ENCODE assay signal across 28 cellular contexts in genomic region chr5:124342586-124342985, GRCh38.
DNase-seq lines count a peak whose midpoint lies in the region; ATAC-seq and TF ChIP-seq lines count a peak whose summit lies in the region.
"Had no signal": no experiment of that assay in that cellular context is flagged by ENCODE, and none has a peak within 500 bp of the region (broad histone marks: within the 10 kb centered on the region; RNA-seq: fewer than 3 reads in every experiment).

No MANE protein-coding gene starts in this region.

- no peak overlapping the region for H3K27ac Mint-ChIP-seq in activated CD8-positive, alpha-beta T cell treated with anti-CD3 and anti-CD28 coated beads for 36 hours
- H3K27ac Mint-ChIP-seq: activated CD4-positive, alpha-beta T cell treated with anti-CD3 and anti-CD28 coated beads for 36 hours; activated naive CD8-positive, alpha-beta T cell; naive thymus-derived CD4-positive, alpha-beta T cell; stimulated activated naive B cell treated with anti-CD40 and anti-IgM and Interleukin-4, amounts not matched to agents 10 μg/mL and 1 μg/mL and 100 μg/mL, for 72 hours had no signal

- H3K9me3 Mint-ChIP-seq in activated CD8-positive, alpha-beta T cell treated with anti-CD3 and anti-CD28 coated beads for 36 hours: no peaks in the 10 kb centered on the region
- H3K9me3 Mint-ChIP-seq: stimulated activated naive B cell treated with anti-CD40 and anti-IgM and Interleukin-4, amounts not matched to agents 10 μg/mL and 1 μg/mL and 100 μg/mL, for 72 hours had no signal

- CTCF ChIA-PET in SK-N-SH (lab: Yijun Ruan, JAX): no interaction called here
- CTCF ChIA-PET in activated CD8-positive, alpha-beta T cell treated with anti-CD3 and anti-CD28 coated beads for 36 hours (lab: Charles Lee): interaction anchor here (0.6 kb wide), 1 partner anchor 588 kb away, joined by 3 read pairs; no protein-coding TSS in a partner anchor

- no peak overlapping the region for H3K4me3 ChIP-seq in SK-N-SH (ENCODE audit: low read depth in 2 of 2, low read length in 1 of 2)
- H3K4me3 ChIP-seq in testis: no peak overlapping the region
- H3K4me3 ChIP-seq: esophagus muscularis mucosa, skin epidermis, suprapubic skin had no signal

- H3K4me2 ChIP-seq in SK-N-SH: no peak overlapping the region

- no peak overlapping the region for H3K4me3 Mint-ChIP-seq in activated CD8-positive, alpha-beta T cell treated with anti-CD3 and anti-CD28 coated beads for 36 hours
- H3K4me3 Mint-ChIP-seq: activated CD4-positive, alpha-beta T cell treated with anti-CD3 and anti-CD28 coated beads for 36 hours; activated naive CD8-positive, alpha-beta T cell; central memory CD8-positive, alpha-beta T cell; naive thymus-derived CD4-positive, alpha-beta T cell; stimulated activated naive B cell treated with anti-CD40 and anti-IgM and Interleukin-4, amounts not matched to agents 10 μg/mL and 1 μg/mL and 100 μg/mL, for 72 hours had no signal

- H3K4me1 ChIP-seq in SK-N-SH (ENCODE audit: control insufficient read depth in 1 of 2, insufficient read depth in 2 of 2, low read depth in 1 of 2, low read length in 1 of 2): peaks cover 0 to 15% of the 10 kb centered on the region in 2 experiments; a peak in 2 of 4 replicates
- no peaks in the 10 kb centered on the region for H3K4me1 ChIP-seq in testis

- H3K9me3 ChIP-seq in SK-N-SH: no peaks in the 10 kb centered on the region
- H3K9me3 ChIP-seq in testis: no peaks in the 10 kb centered on the region
- H3K9me3 ChIP-seq: esophagus muscularis mucosa, suprapubic skin had no signal

- H3F3A ChIP-seq in SK-N-SH (replicated peaks; ENCODE audit: insufficient read depth): no peaks in the 10 kb centered on the region

- no peaks in the 10 kb centered on the region for H3K4me1 Mint-ChIP-seq in activated CD8-positive, alpha-beta T cell treated with anti-CD3 and anti-CD28 coated beads for 36 hours (ENCODE audit: low read depth)
- H3K4me1 Mint-ChIP-seq: activated CD4-positive, alpha-beta T cell treated with anti-CD3 and anti-CD28 coated beads for 36 hours; central memory CD8-positive, alpha-beta T cell; naive thymus-derived CD4-positive, alpha-beta T cell; stimulated activated naive B cell treated with anti-CD40 and anti-IgM and Interleukin-4, amounts not matched to agents 10 μg/mL and 1 μg/mL and 100 μg/mL, for 72 hours had no signal

- TF ChIP-seq RAD21 in SK-N-SH (IDR thresholded peaks at IDR 0.05; ENCODE audit: low read length): no peak

- DNase-seq in SK-N-SH (no peak), fibroblast of gingiva (ENCODE audit: low read depth) (peak; percentile 7), iris pigment epithelial cell (ENCODE audit: low read depth) (peak; percentile 20), testis (peak; percentile 14)
- DNase-seq in activated CD8-positive, alpha-beta T cell treated with anti-CD3 and anti-CD28 coated beads for 36 hours: no peak
- DNase-seq: activated CD4-positive, alpha-beta T cell treated with anti-CD3 and anti-CD28 coated beads for 36 hours; activated CD8-positive, alpha-beta memory T cell treated with anti-CD3 and anti-CD28 coated beads for 24 hours; activated effector memory CD4-positive, alpha-beta T cell treated with Interleukin-2 at 50 U/mL for 16 hours; activated T-cell treated with anti-CD3 and anti-CD28 coated beads, Interleukin-2, amount 50 U/mL, for 1 hour; DMS79; GDM1; naive thymus-derived CD4-positive, alpha-beta T cell; NCI-H146; NCI-H2107; NCI-H345; occipital lobe; stimulated activated naive B cell treated with anti-CD40 and anti-IgM and Interleukin-4, amounts not matched to agents 10 μg/mL and 1 μg/mL and 100 μg/mL, for 72 hours; T1000 had no signal

- H3K9me2 ChIP-seq in SK-N-SH: no peaks in the 10 kb centered on the region

- TF ChIP-seq POLR2A in testis (IDR thresholded peaks at IDR 0.05): no peak

- no peaks in the 10 kb centered on the region for H3K79me2 ChIP-seq in SK-N-SH (ENCODE audit: insufficient read depth)

- H3K27me3 Mint-ChIP-seq in activated CD8-positive, alpha-beta T cell treated with anti-CD3 and anti-CD28 coated beads for 36 hours: no peaks in the 10 kb centered on the region
- H3K27me3 Mint-ChIP-seq: activated naive CD8-positive, alpha-beta T cell; central memory CD8-positive, alpha-beta T cell; naive thymus-derived CD4-positive, alpha-beta T cell; stimulated activated naive B cell treated with anti-CD40 and anti-IgM and Interleukin-4, amounts not matched to agents 10 μg/mL and 1 μg/mL and 100 μg/mL, for 72 hours had no signal

- ATAC-seq in SK-N-SH treated with all-trans-retinoic acid at 6 μM for 48 hours: peak; percentile 27
- ATAC-seq in GM18498 (IDR thresholded peaks at IDR 0.05; ENCODE audit: unreplicated experiment): no peak
- ATAC-seq in activated CD8-positive, alpha-beta T cell treated with anti-CD3 and anti-CD28 coated beads for 36 hours: no peak
- no peak for ATAC-seq in GM18511 (IDR thresholded peaks at IDR 0.05; ENCODE audit: unreplicated experiment)
- ATAC-seq: naive thymus-derived CD4-positive, alpha-beta T cell; Panc1 had no signal

- WGBS in SK-N-SH (ENCODE audit: low lambda C conversion rate): 91% methylated on average over 7 of the region's 7 CpGs
- 52 to 57% methylated on average over 7 of the region's 7 CpGs for WGBS in testis, 2 donors

- H3K27ac ChIP-seq in SK-N-SH (ENCODE audit: low read depth in 2 of 2, low read length in 1 of 2) (peak overlapping the region in 1 of 2 experiments; percentile 43; a peak in 1 of 4 replicates), testis (no peak overlapping the region)
- H3K27ac ChIP-seq: 22Rv1, skin epidermis had no signal

- H3K9ac ChIP-seq in SK-N-SH: no peak overlapping the region

- no peak overlapping the region for H2AFZ ChIP-seq in SK-N-SH (ENCODE audit: low read depth)

- H4K20me1 ChIP-seq in SK-N-SH (ENCODE audit: insufficient read depth): no peaks in the 10 kb centered on the region

- TF ChIP-seq CTCF in SK-N-SH (IDR thresholded peaks at IDR 0.05): no peak
- no peak for TF ChIP-seq CTCF in testis (IDR thresholded peaks at IDR 0.05)
- no peak for TF ChIP-seq CTCF in activated CD8-positive, alpha-beta T cell treated with anti-CD3 and anti-CD28 coated beads for 36 hours (IDR thresholded peaks at IDR 0.05)

- POLR2A ChIA-PET in SK-N-SH (lab: Yijun Ruan, JAX): no interaction called here
- POLR2A ChIA-PET in activated CD8-positive, alpha-beta T cell treated with anti-CD3 and anti-CD28 coated beads for 36 hours (lab: Charles Lee): no interaction called here

- H3K36me3 Mint-ChIP-seq in activated CD8-positive, alpha-beta T cell treated with anti-CD3 and anti-CD28 coated beads for 36 hours (ENCODE audit: low read depth): no peaks in the 10 kb centered on the region
- H3K36me3 Mint-ChIP-seq: activated naive CD8-positive, alpha-beta T cell; naive thymus-derived CD4-positive, alpha-beta T cell; stimulated activated naive B cell treated with anti-CD40 and anti-IgM and Interleukin-4, amounts not matched to agents 10 μg/mL and 1 μg/mL and 100 μg/mL, for 72 hours had no signal

- H3K36me3 ChIP-seq in SK-N-SH (replicated peaks in 1 of 2; ENCODE audit: control insufficient read depth in 1 of 2, insufficient read depth in 2 of 2, low read length in 1 of 2): no peaks in the 10 kb centered on the region
- H3K36me3 ChIP-seq in testis (ENCODE audit: low read depth, missing control alignments): no peaks in the 10 kb centered on the region
- H3K36me3 ChIP-seq: esophagus muscularis mucosa, suprapubic skin had no signal

- TF ChIP-seq EP300 in SK-N-SH (IDR thresholded peaks at IDR 0.05; ENCODE audit: borderline replicate concordance in 1 of 2, low read depth in 1 of 2, low read length in 1 of 2): no peak

- no peaks in the 10 kb centered on the region for H3K27me3 ChIP-seq in SK-N-SH (ENCODE audit: insufficient read depth)
- H3K27me3 ChIP-seq in testis: no peaks in the 10 kb centered on the region
- H3K27me3 ChIP-seq: esophagus muscularis mucosa, suprapubic skin had no signal

- intact Hi-C loops in testis (cut with DNase I; ENCODE audit: low total_unique reads): no loop called here
- intact Hi-C loops in activated CD8-positive, alpha-beta T cell treated with anti-CD3 and anti-CD28 coated beads for 36 hours (cut with micrococcal nuclease): no loop called here

TF ChIP-seq in SK-N-SH treated with all-trans-retinoic acid at 6 μM for 48 hours, 23 proteins besides CTCF, POLR2A, EP300 and RAD21 (continues in another document):
- TF ChIP-seq CSDC2 (CRISPR knock-in tag; IDR thresholded peaks at IDR 0.05) (no peak), TCF4 (CRISPR knock-in tag; IDR thresholded peaks at IDR 0.05; ENCODE audit: borderline replicate concordance) (no peak), ZNF565 (CRISPR knock-in tag; conservative IDR thresholded peaks at IDR 0.05; ENCODE audit: low read depth) (no peak)
- TF ChIP-seq, protein P1, sequence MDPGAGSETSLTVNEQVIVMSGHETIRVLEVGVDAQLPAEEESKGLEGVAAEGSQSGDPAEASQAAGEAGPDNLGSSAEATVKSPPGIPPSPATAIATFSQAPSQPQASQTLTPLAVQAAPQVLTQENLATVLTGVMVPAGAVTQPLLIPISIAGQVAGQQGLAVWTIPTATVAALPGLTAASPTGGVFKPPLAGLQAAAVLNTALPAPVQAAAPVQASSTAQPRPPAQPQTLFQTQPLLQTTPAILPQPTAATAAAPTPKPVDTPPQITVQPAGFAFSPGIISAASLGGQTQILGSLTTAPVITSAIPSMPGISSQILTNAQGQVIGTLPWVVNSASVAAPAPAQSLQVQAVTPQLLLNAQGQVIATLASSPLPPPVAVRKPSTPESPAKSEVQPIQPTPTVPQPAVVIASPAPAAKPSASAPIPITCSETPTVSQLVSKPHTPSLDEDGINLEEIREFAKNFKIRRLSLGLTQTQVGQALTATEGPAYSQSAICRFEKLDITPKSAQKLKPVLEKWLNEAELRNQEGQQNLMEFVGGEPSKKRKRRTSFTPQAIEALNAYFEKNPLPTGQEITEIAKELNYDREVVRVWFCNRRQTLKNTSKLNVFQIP (CRISPR knock-in tag; IDR thresholded peaks at IDR 0.05; ENCODE audit: borderline replicate concordance, low read depth): no peak

TF ChIP-seq in SK-N-SH, 30 proteins besides CTCF, POLR2A, EP300 and RAD21 (continues in another document):
- TF ChIP-seq SIN3A (IDR thresholded peaks at IDR 0.05; ENCODE audit: borderline replicate concordance, low read depth, low read length) (no peak), SMC3 (IDR thresholded peaks at IDR 0.05; ENCODE audit: low read depth, low read length) (no peak), RXRA (IDR thresholded peaks at IDR 0.05; ENCODE audit: borderline replicate concordance, low read depth) (no peak), RFX5 (IDR thresholded peaks at IDR 0.05; ENCODE audit: low read length) (no peak), EZH2phosphoT487 (IDR thresholded peaks at IDR 0.05; ENCODE audit: borderline replicate concordance, low read depth) (no peak), FOSL2 (IDR thresholded peaks at IDR 0.05; ENCODE audit: borderline replicate concordance, low read depth) (no peak)

Comparison
In these comparisons a context has a peak if more than half of its experiments do, and no peak if none do; other contexts are left out.
1. DNase-seq: peak in fibroblast of gingiva (single experiment), iris pigment epithelial cell (single experiment) and testis (single experiment); none in SK-N-SH (single experiment) and activated CD8-positive, alpha-beta T cell treated with anti-CD3 and anti-CD28 coated beads for 36 hours (single experiment).